8 cellular contexts compared by ENCODE assay signal in the genomic region with DNA sequence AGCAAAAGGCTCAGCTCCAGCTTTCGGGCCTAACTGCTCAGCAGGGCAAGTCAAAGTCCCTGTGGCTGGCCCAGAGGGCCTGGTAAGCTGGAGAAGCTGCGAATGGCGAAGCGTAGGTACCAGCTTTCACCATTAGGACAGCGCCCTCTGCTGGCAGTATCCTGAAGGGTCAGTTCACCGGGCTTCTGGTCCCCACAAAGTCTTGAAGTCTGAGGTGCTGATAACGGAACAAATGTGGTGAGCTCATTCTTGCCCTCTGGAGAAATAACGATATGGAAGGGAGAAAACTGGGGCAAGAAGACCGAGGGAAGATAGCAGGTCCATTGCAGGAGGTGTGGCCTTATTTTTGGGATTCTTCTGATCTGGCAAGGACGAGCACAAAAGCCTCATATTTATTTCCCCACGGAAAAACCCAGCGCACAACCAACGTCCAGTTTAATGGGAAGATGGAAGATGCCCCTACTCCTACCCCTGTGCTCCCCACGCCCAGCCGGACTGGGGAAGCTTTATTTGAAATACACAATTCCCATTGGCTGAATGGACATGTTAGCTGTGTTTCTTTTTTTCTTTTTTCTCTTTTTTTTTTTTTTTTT. TPM values are rescaled to one million over a fixed set of nuclear protein-coding genes. Genes with fewer than 3 reads are reported as not detected.
DNase-seq lines count a peak whose midpoint lies in the region; ATAC-seq and TF ChIP-seq lines count a peak whose summit lies in the region.

No MANE protein-coding gene starts in this region.

- H2AFZ ChIP-seq in PC-3 (ENCODE audit: low read length) = no peak overlapping the region

- H3K36me3 ChIP-seq in PC-3 (ENCODE audit: low read depth, low read length) = no peaks in the 10 kb centered on the region
- no peaks in the 10 kb centered on the region for H3K36me3 ChIP-seq in naive thymus-derived CD4-positive, alpha-beta T cell (ENCODE audit: control insufficient read depth in 2 of 3, insufficient read depth in 3 of 3, low read length in 3 of 3)

- no peak overlapping the region for H3K27ac Mint-ChIP-seq in CD4-positive, alpha-beta T cell
- H3K27ac Mint-ChIP-seq in naive thymus-derived CD4-positive, alpha-beta T cell = peak overlapping the region in 2 of 9 donors; percentile 16 to 33
- H3K27ac Mint-ChIP-seq in stimulated activated effector memory CD8-positive, alpha-beta T cell treated with anti-CD3 and anti-CD28 coated beads, Interleukin-12 subunit alpha, Interleukin-12 subunit beta, amount 100 ng/mL, for 72 hours = no peak overlapping the region

- intact Hi-C loops in CD4-positive, alpha-beta T cell (cut with DNase I, micrococcal nuclease) = loop anchor here (1.0 to 2.0 kb wide), 5 partner anchors 73 to 435 kb away; partner anchors contain the start of gene CCNI2 (in 2 of the 2)
- intact Hi-C loops in PC-3 (cut with micrococcal nuclease) = loop anchor here (1.0 to 5.0 kb wide), 5 partner anchors 43 to 433 kb away; partner anchors contain the start of gene SEPTIN8
- intact Hi-C loops in naive thymus-derived CD4-positive, alpha-beta T cell (cut with micrococcal nuclease) = loop anchor here (1.0 to 2.0 kb wide), 5 partner anchors 73 to 435 kb away; partner anchors contain the start of gene CCNI2 (in 2 of the 2)

- no TSS peak for BruUV-seq in PC-3 (replicated peaks; lab: Mats Ljungman, UMichigan)

- POLR2A ChIA-PET in CD4-positive, alpha-beta T cell (lab: Charles Lee) = interaction anchor here (0.7 to 1.9 kb wide), 5 partner anchors 73 to 434 kb away, joined by 3 to 7 read pairs (median 5); partner anchors contain the start of genes CCNI2 and IRF1
- POLR2A ChIA-PET in PC-3 (lab: Charles Lee; ENCODE audit: unreplicated experiment) = interaction anchor here (0.6 kb wide), 2 partner anchors 191 to 324 kb away, joined by 3 to 12 read pairs; no protein-coding TSS in a partner anchor
- POLR2A ChIA-PET in naive thymus-derived CD4-positive, alpha-beta T cell (lab: Charles Lee) = interaction anchor here (0.7 to 1.4 kb wide), 3 partner anchors 46 to 293 kb away, joined by 3 read pairs; partner anchors contain the start of gene CCNI2

- H3F3A ChIP-seq in PC-3 (ENCODE audit: low read length, unreplicated experiment) = no peaks in the 10 kb centered on the region

- no peaks in the 10 kb centered on the region for H4K20me1 ChIP-seq in PC-3 (ENCODE audit: low read length)

- ATAC-seq in CD4-positive, alpha-beta T cell (ENCODE audit: poor library complexity) = peak; percentile 79
- ATAC-seq in GM19467 (IDR thresholded peaks at IDR 0.05; ENCODE audit: unreplicated experiment) = peak; percentile 72
- peak; percentile 83 for ATAC-seq in PC-3
- peak; percentile 93 for ATAC-seq in naive thymus-derived CD4-positive, alpha-beta T cell
- peak; percentile 92 for ATAC-seq in stimulated activated effector memory CD8-positive, alpha-beta T cell treated with anti-CD3 and anti-CD28 coated beads, Interleukin-12 subunit alpha, Interleukin-12 subunit beta, amount 100 ng/mL, for 72 hours

- H3K27me3 ChIP-seq in CD4-positive, alpha-beta T cell (ENCODE audit: control insufficient read depth, insufficient read depth, low read length) = peaks cover 30% of the 10 kb centered on the region
- H3K27me3 ChIP-seq in PC-3 (ENCODE audit: low read length) = no peaks in the 10 kb centered on the region
- peaks cover 3 to 14% of the 10 kb centered on the region in 2 donors for H3K27me3 ChIP-seq in naive thymus-derived CD4-positive, alpha-beta T cell (ENCODE audit: control insufficient read depth in 2 of 2, insufficient read depth in 2 of 2, low read length in 2 of 2)

- peaks cover 13% of the 10 kb centered on the region for H3K4me1 Mint-ChIP-seq in CD4-positive, alpha-beta T cell (ENCODE audit: low read depth)
- H3K4me1 Mint-ChIP-seq in naive thymus-derived CD4-positive, alpha-beta T cell = peaks cover 6 to 18% (median 10%) of the 10 kb centered on the region in 7 donors
- H3K4me1 Mint-ChIP-seq in stimulated activated effector memory CD8-positive, alpha-beta T cell treated with anti-CD3 and anti-CD28 coated beads, Interleukin-12 subunit alpha, Interleukin-12 subunit beta, amount 100 ng/mL, for 72 hours = peaks cover 11% of the 10 kb centered on the region

- H3K9me2 ChIP-seq in PC-3 (replicated peaks; ENCODE audit: low read length) = no peaks in the 10 kb centered on the region

- H3K4me3 Mint-ChIP-seq in CD4-positive, alpha-beta T cell = peak overlapping the region; percentile 62
- H3K4me3 Mint-ChIP-seq in naive thymus-derived CD4-positive, alpha-beta T cell = peak overlapping the region; percentile 5 to 86 (median 72)
- no peak overlapping the region for H3K4me3 Mint-ChIP-seq in stimulated activated effector memory CD8-positive, alpha-beta T cell treated with anti-CD3 and anti-CD28 coated beads, Interleukin-12 subunit alpha, Interleukin-12 subunit beta, amount 100 ng/mL, for 72 hours

- CTCF ChIA-PET in CD4-positive, alpha-beta T cell (lab: Charles Lee) = interaction anchor here (0.6 to 1.5 kb wide), 19 partner anchors 8 to 1990 kb away, joined by 3 to 10 read pairs (median 4); partner anchors contain the start of genes CCNI2 and SLC22A5
- CTCF ChIA-PET in PC-3 (lab: Charles Lee) = interaction anchor here (0.5 to 1.1 kb wide), 9 partner anchors 25 to 293 kb away, joined by 3 to 12 read pairs (median 4); partner anchors contain the start of genes GDF9 and UQCRQ
- CTCF ChIA-PET in naive thymus-derived CD4-positive, alpha-beta T cell (lab: Charles Lee) = interaction anchor here (0.6 to 2.9 kb wide), 13 partner anchors 9 to 494 kb away, joined by 3 to 22 read pairs (median 4); no protein-coding TSS in a partner anchor

- no peak overlapping the region for H3K4me3 ChIP-seq in PC-3 (ENCODE audit: low read length)
- H3K4me3 ChIP-seq in epithelial cell of proximal tubule (ENCODE audit: low read depth, low read length) = no peak overlapping the region
- H3K4me3 ChIP-seq in naive thymus-derived CD4-positive, alpha-beta T cell (ENCODE audit: low read length) = peak overlapping the region; percentile 34

- H3K9ac ChIP-seq in PC-3 (ENCODE audit: low read length) = no peak overlapping the region

- H3K4me1 ChIP-seq in PC-3 (ENCODE audit: insufficient read depth, low read length) = no peaks in the 10 kb centered on the region
- H3K4me1 ChIP-seq in naive thymus-derived CD4-positive, alpha-beta T cell (ENCODE audit: control insufficient read depth in 2 of 2, insufficient read depth in 2 of 2, low read length in 2 of 2) = peaks cover 0 to 6% of the 10 kb centered on the region in 2 donors

- no peak overlapping the region for H3K27ac ChIP-seq in CD4-positive, alpha-beta T cell (ENCODE audit: low read depth, low read length)
- H3K27ac ChIP-seq in PC-3 (ENCODE audit: low read length) = no peak overlapping the region
- no peak overlapping the region for H3K27ac ChIP-seq in naive thymus-derived CD4-positive, alpha-beta T cell (ENCODE audit: low read depth, low read length)

- peak; percentile 90 for TF ChIP-seq CTCF in CD4-positive, alpha-beta T cell (IDR thresholded peaks at IDR 0.05)
- TF ChIP-seq CTCF in PC-3 (conservative IDR thresholded peaks at IDR 0.05; ENCODE audit: low read depth, low read length) (peak; percentile 87), epithelial cell of proximal tubule (conservative IDR thresholded peaks at IDR 0.05; ENCODE audit: low read depth, low read length) (peak; percentile 92)

- no peak overlapping the region for H3K4me2 ChIP-seq in PC-3 (ENCODE audit: low read length)

- DNase-seq in CD4-positive, alpha-beta T cell = peak; percentile 79 to 91 (median 86)
- DNase-seq in HuH-7.5 (ENCODE audit: low spot score) (peak; percentile 97), PC-3 (peak; percentile 82), activated T-cell treated with anti-CD3 and anti-CD28 coated beads for 48 hours (ENCODE audit: low read depth) (peak; percentile 81), epithelial cell of proximal tubule (ENCODE audit: low read depth) (peak; percentile 53)
- peak; percentile 60 to 86 (median 75) for DNase-seq in naive thymus-derived CD4-positive, alpha-beta T cell
- DNase-seq in stimulated activated effector memory CD8-positive, alpha-beta T cell treated with anti-CD3 and anti-CD28 coated beads, Interleukin-12 subunit alpha, Interleukin-12 subunit beta, amount 100 ng/mL, for 72 hours (ENCODE audit: low spot score in 2 of 2) = peak; percentile 88 to 96

- H3K36me3 Mint-ChIP-seq in CD4-positive, alpha-beta T cell (ENCODE audit: low read depth) = no peaks in the 10 kb centered on the region
- no peaks in the 10 kb centered on the region for H3K36me3 Mint-ChIP-seq in naive thymus-derived CD4-positive, alpha-beta T cell
- no peaks in the 10 kb centered on the region for H3K36me3 Mint-ChIP-seq in stimulated activated effector memory CD8-positive, alpha-beta T cell treated with anti-CD3 and anti-CD28 coated beads, Interleukin-12 subunit alpha, Interleukin-12 subunit beta, amount 100 ng/mL, for 72 hours

- no peaks in the 10 kb centered on the region for H3K9me3 ChIP-seq in CD4-positive, alpha-beta T cell (ENCODE audit: control insufficient read depth, low read length)
- no peaks in the 10 kb centered on the region for H3K9me3 ChIP-seq in PC-3 (ENCODE audit: low read length)
- H3K9me3 ChIP-seq in naive thymus-derived CD4-positive, alpha-beta T cell (ENCODE audit: control insufficient read depth in 2 of 3, low read length in 3 of 3) = no peaks in the 10 kb centered on the region

- H3K79me2 ChIP-seq in PC-3 (ENCODE audit: low read length) = no peaks in the 10 kb centered on the region

- H3K9me3 Mint-ChIP-seq in CD4-positive, alpha-beta T cell = no peaks in the 10 kb centered on the region
- H3K9me3 Mint-ChIP-seq in naive thymus-derived CD4-positive, alpha-beta T cell = no peaks in the 10 kb centered on the region
- H3K9me3 Mint-ChIP-seq in stimulated activated effector memory CD8-positive, alpha-beta T cell treated with anti-CD3 and anti-CD28 coated beads, Interleukin-12 subunit alpha, Interleukin-12 subunit beta, amount 100 ng/mL, for 72 hours = no peaks in the 10 kb centered on the region

- H3K27me3 Mint-ChIP-seq in CD4-positive, alpha-beta T cell = peaks cover 50% of the 10 kb centered on the region
- H3K27me3 Mint-ChIP-seq in naive thymus-derived CD4-positive, alpha-beta T cell = peaks cover 13 to 51% (median 23%) of the 10 kb centered on the region in 5 donors

RNA-seq across cellular contexts. Expression of gene SOWAHA, which starts 7.2 kb away (rescaled TPM):
- not detected for total RNA-seq in CD4-positive, alpha-beta T cell
- 0.04 TPM in 1 of 2 replicates, not detected in the other for total RNA-seq in PC-3 (2014; rRNA removed)
- total RNA-seq in epithelial cell of proximal tubule = 0.06 and 0.22 TPM in 2 replicates
- under 1 TPM in 1 of 5 experiments, not detected in 4; 0.15 TPM for total RNA-seq in naive thymus-derived CD4-positive, alpha-beta T cell
- polyA plus RNA-seq in naive thymus-derived CD4-positive, alpha-beta T cell = not detected

RNA-seq across cellular contexts. Expression of gene SHROOM1, which starts 10.2 kb away (rescaled TPM):
- total RNA-seq in CD4-positive, alpha-beta T cell = under 1 TPM in 1 of 2 experiments, not detected in 1; 0.59 TPM
- total RNA-seq in PC-3 (2014; rRNA removed) (13.6 and 15.7 TPM in 2 replicates), epithelial cell of proximal tubule (6.3 and 8.0 TPM in 2 replicates)
- 1 to 10 TPM in 3 of 5 experiments, under 1 TPM in 1, not detected in 1; 0.11 to 8.9 (median 3.7) TPM for total RNA-seq in naive thymus-derived CD4-positive, alpha-beta T cell
- polyA plus RNA-seq in naive thymus-derived CD4-positive, alpha-beta T cell = not detected

RNA-seq across cellular contexts. Expression of gene SEPTIN8, which starts 43.2 kb away (rescaled TPM):
- total RNA-seq in CD4-positive, alpha-beta T cell = 1 to 10 TPM; 4.4 to 5.3 TPM
- total RNA-seq in PC-3 (2014; rRNA removed) (21.9 and 29.4 TPM in 2 replicates), epithelial cell of proximal tubule (38.1 and 51.5 TPM in 2 replicates)
- total RNA-seq in naive thymus-derived CD4-positive, alpha-beta T cell = 10 to 100 TPM in 1 of 5 experiments, 1 to 10 TPM in 4; 2.7 to 42.1 (median 5.2) TPM
- polyA plus RNA-seq in naive thymus-derived CD4-positive, alpha-beta T cell = under 1 TPM; 0.64 to 0.84 TPM

RNA-seq across cellular contexts. Expression of gene GDF9, which starts 46.0 kb away (rescaled TPM):
- 1 to 10 TPM in 1 of 2 experiments, under 1 TPM in 1; 0.91 to 1.6 TPM for total RNA-seq in CD4-positive, alpha-beta T cell
- total RNA-seq in PC-3 (2014; rRNA removed) (not detected in 2 replicates), epithelial cell of proximal tubule (0.14 and 0.52 TPM in 2 replicates)
- 1 to 10 TPM in 4 of 5 experiments, under 1 TPM in 1; 0.48 to 2.0 (median 1.6) TPM for total RNA-seq in naive thymus-derived CD4-positive, alpha-beta T cell
- under 1 TPM; 0.43 to 0.53 TPM for polyA plus RNA-seq in naive thymus-derived CD4-positive, alpha-beta T cell

RNA-seq across cellular contexts. Expression of gene UQCRQ, which starts 46.2 kb away (rescaled TPM):
- total RNA-seq in CD4-positive, alpha-beta T cell = 100 to 1,000 TPM; 119 to 132 TPM
- total RNA-seq in PC-3 (2014; rRNA removed) (190 and 198 TPM in 2 replicates), epithelial cell of proximal tubule (288 and 304 TPM in 2 replicates)
- 100 to 1,000 TPM; 101 to 338 (median 110) TPM for total RNA-seq in naive thymus-derived CD4-positive, alpha-beta T cell
- polyA plus RNA-seq in naive thymus-derived CD4-positive, alpha-beta T cell = 100 to 1,000 TPM; 556 to 584 TPM
